ENCODE assay signal across 1 cellular context in the genomic region with DNA sequence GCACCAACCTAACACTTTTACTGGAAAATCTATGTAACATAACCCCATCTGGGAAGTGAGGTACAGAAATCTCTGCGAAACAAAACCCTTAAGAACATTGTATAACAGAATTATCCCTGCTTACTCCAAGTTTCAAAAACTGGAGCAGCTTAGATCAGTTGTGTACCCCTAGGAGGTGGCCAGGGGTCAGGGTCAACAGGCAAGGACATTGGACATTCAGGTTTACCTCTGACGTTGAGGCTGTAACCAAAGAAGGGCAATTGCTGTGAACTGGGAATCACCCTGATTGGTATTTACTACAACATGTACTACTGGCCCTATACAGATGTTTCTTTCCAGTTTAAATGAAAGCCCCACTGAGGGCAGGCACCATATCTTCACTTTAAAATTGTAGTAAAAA.
A peak's percentile ranks its signal among the peaks of the same experiment; 100 is the strongest.
TF ChIP-seq lines count a peak whose summit lies in the region.

No MANE protein-coding gene starts in this region.

TF ChIP-seq in HepG2, 621 proteins besides CTCF, POLR2A, EP300 and RAD21:
- TF ChIP-seq ELF3 (CRISPR knock-in tag; IDR thresholded peaks at IDR 0.05) (peak; percentile 6; the same call in 1 of the 2 replicates), MIXL1 (CRISPR knock-in tag; IDR thresholded peaks at IDR 0.05) (0 out of 2 replicates have a peak, but pooled peaks have one; percentile 25), ESRRA (CRISPR knock-in tag; IDR thresholded peaks at IDR 0.05; ENCODE audit: low read depth) (peak; percentile 78; the same call in 1 of the 2 replicates), CREM (IDR thresholded peaks at IDR 0.05) (peak; percentile 25; the same call in 1 of the 2 replicates), CREM (CRISPR knock-in tag; IDR thresholded peaks at IDR 0.05) (no peak), U2AF2 (IDR thresholded peaks at IDR 0.05; ENCODE audit: low read depth, low read length) (no peak), FOXA1 (IDR thresholded peaks at IDR 0.05) (no peak), FOXA1 (CRISPR knock-in tag; IDR thresholded peaks at IDR 0.05) (peak; percentile 28; the same call in 1 of the 2 replicates), CBX2 (IDR thresholded peaks at IDR 0.05; ENCODE audit: low read depth, low read length) (no peak), CBX2 (CRISPR knock-in tag; IDR thresholded peaks at IDR 0.05; ENCODE audit: low read depth) (no peak), NR2F6 (IDR thresholded peaks at IDR 0.05) (peak; percentile 76), NR2F6 (CRISPR knock-in tag; IDR thresholded peaks at IDR 0.05) (peak; percentile 86), SRF (IDR thresholded peaks at IDR 0.05; ENCODE audit: low read depth, low read length) (peak; percentile 46; the same call in 1 of the 2 replicates), SIX1 (CRISPR knock-in tag; IDR thresholded peaks at IDR 0.05; ENCODE audit: borderline replicate concordance) (peak; percentile 26; the same call in 1 of the 2 replicates), ZNF816 (CRISPR knock-in tag; IDR thresholded peaks at IDR 0.05; ENCODE audit: borderline replicate concordance) (no peak), THAP11 (CRISPR knock-in tag; IDR thresholded peaks at IDR 0.05) (no peak), NR2C2 (CRISPR knock-in tag; IDR thresholded peaks at IDR 0.05; ENCODE audit: borderline replicate concordance) (0 out of 2 replicates have a peak, but pooled peaks have one; percentile 22), FOXA3 (CRISPR knock-in tag; IDR thresholded peaks at IDR 0.05) (peak; percentile 42; the same call in 1 of the 2 replicates), NR2F2 (IDR thresholded peaks at IDR 0.05; ENCODE audit: borderline replicate concordance, low read depth) (peak; percentile 40; the same call in 1 of the 2 replicates), SETDB1 (CRISPR knock-in tag; IDR thresholded peaks at IDR 0.05; ENCODE audit: borderline replicate concordance) (no peak), KLF9 (CRISPR knock-in tag; IDR thresholded peaks at IDR 0.05; ENCODE audit: low read depth) (no peak), FOXO1 (CRISPR knock-in tag; IDR thresholded peaks at IDR 0.05) (peak; percentile 40; the same call in 1 of the 2 replicates), TEAD3 (CRISPR knock-in tag; optimal IDR thresholded peaks at IDR 0.05; ENCODE audit: borderline replicate concordance) (peak; percentile 22), RXRB (CRISPR knock-in tag; IDR thresholded peaks at IDR 0.05; ENCODE audit: borderline replicate concordance) (peak; percentile 57; the same call in 1 of the 2 replicates), HMG20A (CRISPR knock-in tag; IDR thresholded peaks at IDR 0.05; ENCODE audit: borderline replicate concordance) (0 out of 2 replicates have a peak, but pooled peaks have one; percentile 18), CREB1 (IDR thresholded peaks at IDR 0.05) (no peak), CREB1 (CRISPR knock-in tag; IDR thresholded peaks at IDR 0.05) (0 out of 2 replicates have a peak, but pooled peaks have one; percentile 32), ZIK1 (CRISPR knock-in tag; IDR thresholded peaks at IDR 0.05; ENCODE audit: borderline replicate concordance, low read depth) (no peak), NR2F1 (CRISPR knock-in tag; IDR thresholded peaks at IDR 0.05) (peak; percentile 70 to 72; a peak in 3 of 4 replicates), BCL6 (CRISPR knock-in tag; IDR thresholded peaks at IDR 0.05) (peak; percentile 41; the same call in 1 of the 2 replicates), RARA (CRISPR knock-in tag; IDR thresholded peaks at IDR 0.05) (peak; percentile 83), SAP130 (CRISPR knock-in tag; IDR thresholded peaks at IDR 0.05; ENCODE audit: low read depth) (peak; percentile 40), GATAD2A (CRISPR knock-in tag; IDR thresholded peaks at IDR 0.05) (0 out of 2 replicates have a peak, but pooled peaks have one; percentile 11), MED1 (CRISPR knock-in tag; IDR thresholded peaks at IDR 0.05) (peak; percentile 29; the same call in 1 of the 2 replicates), ZNF180 (CRISPR knock-in tag; IDR thresholded peaks at IDR 0.05; ENCODE audit: borderline replicate concordance, low read depth) (no peak), SKI (IDR thresholded peaks at IDR 0.05; ENCODE audit: partially characterized antibody) (peak; percentile 67), TBL1XR1 (IDR thresholded peaks at IDR 0.05; ENCODE audit: borderline replicate concordance, low read length, partially characterized antibody) (no peak), HNF4A (CRISPR knock-in tag; IDR thresholded peaks at IDR 0.05) (peak; percentile 64), DNMT1 (CRISPR knock-in tag; IDR thresholded peaks at IDR 0.05) (no peak), FOXK1 (CRISPR knock-in tag; IDR thresholded peaks at IDR 0.05; ENCODE audit: borderline replicate concordance, low read depth) (0 out of 2 replicates have a peak, but pooled peaks have one; percentile 15), ZNF44 (CRISPR knock-in tag; IDR thresholded peaks at IDR 0.05) (no peak)
- TF ChIP-seq, protein P1, sequence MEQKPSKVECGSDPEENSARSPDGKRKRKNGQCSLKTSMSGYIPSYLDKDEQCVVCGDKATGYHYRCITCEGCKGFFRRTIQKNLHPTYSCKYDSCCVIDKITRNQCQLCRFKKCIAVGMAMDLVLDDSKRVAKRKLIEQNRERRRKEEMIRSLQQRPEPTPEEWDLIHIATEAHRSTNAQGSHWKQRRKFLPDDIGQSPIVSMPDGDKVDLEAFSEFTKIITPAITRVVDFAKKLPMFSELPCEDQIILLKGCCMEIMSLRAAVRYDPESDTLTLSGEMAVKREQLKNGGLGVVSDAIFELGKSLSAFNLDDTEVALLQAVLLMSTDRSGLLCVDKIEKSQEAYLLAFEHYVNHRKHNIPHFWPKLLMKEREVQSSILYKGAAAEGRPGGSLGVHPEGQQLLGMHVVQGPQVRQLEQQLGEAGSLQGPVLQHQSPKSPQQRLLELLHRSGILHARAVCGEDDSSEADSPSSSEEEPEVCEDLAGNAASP (CRISPR knock-in tag; IDR thresholded peaks at IDR 0.05; ENCODE audit: borderline replicate concordance): peak; percentile 48; the same call in 1 of the 2 replicates
- TF ChIP-seq, protein P2, sequence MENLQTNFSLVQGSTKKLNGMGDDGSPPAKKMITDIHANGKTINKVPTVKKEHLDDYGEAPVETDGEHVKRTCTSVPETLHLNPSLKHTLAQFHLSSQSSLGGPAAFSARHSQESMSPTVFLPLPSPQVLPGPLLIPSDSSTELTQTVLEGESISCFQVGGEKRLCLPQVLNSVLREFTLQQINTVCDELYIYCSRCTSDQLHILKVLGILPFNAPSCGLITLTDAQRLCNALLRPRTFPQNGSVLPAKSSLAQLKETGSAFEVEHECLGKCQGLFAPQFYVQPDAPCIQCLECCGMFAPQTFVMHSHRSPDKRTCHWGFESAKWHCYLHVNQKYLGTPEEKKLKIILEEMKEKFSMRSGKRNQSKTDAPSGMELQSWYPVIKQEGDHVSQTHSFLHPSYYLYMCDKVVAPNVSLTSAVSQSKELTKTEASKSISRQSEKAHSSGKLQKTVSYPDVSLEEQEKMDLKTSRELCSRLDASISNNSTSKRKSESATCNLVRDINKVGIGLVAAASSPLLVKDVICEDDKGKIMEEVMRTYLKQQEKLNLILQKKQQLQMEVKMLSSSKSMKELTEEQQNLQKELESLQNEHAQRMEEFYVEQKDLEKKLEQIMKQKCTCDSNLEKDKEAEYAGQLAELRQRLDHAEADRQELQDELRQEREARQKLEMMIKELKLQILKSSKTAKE (CRISPR knock-in tag; IDR thresholded peaks at IDR 0.05; ENCODE audit: borderline replicate concordance): 0 out of 2 replicates have a peak, but pooled peaks have one; percentile 27
- TF ChIP-seq, protein P3, sequence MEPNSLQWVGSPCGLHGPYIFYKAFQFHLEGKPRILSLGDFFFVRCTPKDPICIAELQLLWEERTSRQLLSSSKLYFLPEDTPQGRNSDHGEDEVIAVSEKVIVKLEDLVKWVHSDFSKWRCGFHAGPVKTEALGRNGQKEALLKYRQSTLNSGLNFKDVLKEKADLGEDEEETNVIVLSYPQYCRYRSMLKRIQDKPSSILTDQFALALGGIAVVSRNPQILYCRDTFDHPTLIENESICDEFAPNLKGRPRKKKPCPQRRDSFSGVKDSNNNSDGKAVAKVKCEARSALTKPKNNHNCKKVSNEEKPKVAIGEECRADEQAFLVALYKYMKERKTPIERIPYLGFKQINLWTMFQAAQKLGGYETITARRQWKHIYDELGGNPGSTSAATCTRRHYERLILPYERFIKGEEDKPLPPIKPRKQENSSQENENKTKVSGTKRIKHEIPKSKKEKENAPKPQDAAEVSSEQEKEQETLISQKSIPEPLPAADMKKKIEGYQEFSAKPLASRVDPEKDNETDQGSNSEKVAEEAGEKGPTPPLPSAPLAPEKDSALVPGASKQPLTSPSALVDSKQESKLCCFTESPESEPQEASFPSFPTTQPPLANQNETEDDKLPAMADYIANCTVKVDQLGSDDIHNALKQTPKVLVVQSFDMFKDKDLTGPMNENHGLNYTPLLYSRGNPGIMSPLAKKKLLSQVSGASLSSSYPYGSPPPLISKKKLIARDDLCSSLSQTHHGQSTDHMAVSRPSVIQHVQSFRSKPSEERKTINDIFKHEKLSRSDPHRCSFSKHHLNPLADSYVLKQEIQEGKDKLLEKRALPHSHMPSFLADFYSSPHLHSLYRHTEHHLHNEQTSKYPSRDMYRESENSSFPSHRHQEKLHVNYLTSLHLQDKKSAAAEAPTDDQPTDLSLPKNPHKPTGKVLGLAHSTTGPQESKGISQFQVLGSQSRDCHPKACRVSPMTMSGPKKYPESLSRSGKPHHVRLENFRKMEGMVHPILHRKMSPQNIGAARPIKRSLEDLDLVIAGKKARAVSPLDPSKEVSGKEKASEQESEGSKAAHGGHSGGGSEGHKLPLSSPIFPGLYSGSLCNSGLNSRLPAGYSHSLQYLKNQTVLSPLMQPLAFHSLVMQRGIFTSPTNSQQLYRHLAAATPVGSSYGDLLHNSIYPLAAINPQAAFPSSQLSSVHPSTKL (CRISPR knock-in tag; IDR thresholded peaks at IDR 0.05): peak; percentile 47
